Comparison of ENCODE assay signal across 28 cellular contexts in genomic region chr3:38964646-38965045, GRCh38.
"Had no signal": no experiment of that assay in that cellular context is flagged by ENCODE, and none has a peak within 500 bp of the region (broad histone marks: within the 10 kb centered on the region; RNA-seq: fewer than 3 reads in every experiment).

No MANE protein-coding gene starts in this region.

- H3K27ac ChIP-seq: adrenal gland, body of pancreas, esophagus squamous epithelium had no signal

- DNase-seq: activated CD4-positive, alpha-beta T cell treated with anti-CD3 and anti-CD28 coated beads for 36 hours; activated CD4-positive, alpha-beta T cell treated with anti-CD3 and anti-CD28 coated beads, Interleukin-2, amount 10 ng/mL, durations not matched to agents 7 days and 5 days; activated CD4-positive, alpha-beta T cell treated with anti-CD3 and anti-CD28 coated beads, Interleukin-2, amount 50 U/mL, for 48 hours; activated CD4-positive, CD25-positive, alpha-beta regulatory T cell; activated CD4-positive, CD25-positive, alpha-beta regulatory T cell treated with anti-CD3 and anti-CD28 coated beads, Interleukin-2, amount 50 U/mL, for 72 hours; activated CD8-positive, alpha-beta memory T cell treated with anti-CD3 and anti-CD28 coated beads, Interleukin-2, amount 10 ng/mL, durations not matched to agents 7 days and 5 days; activated CD8-positive, alpha-beta memory T cell treated with anti-CD3 and anti-CD28 coated beads, Interleukin-2, amount 50 U/mL, for 4 hours; activated CD8-positive, alpha-beta T cell treated with anti-CD3 and anti-CD28 coated beads, Interleukin-2, amount 10 ng/mL, durations not matched to agents 7 days and 5 days; activated effector memory CD4-positive, alpha-beta T cell treated with anti-CD3 and anti-CD28 coated beads, Interleukin-2, amount 50 U/mL, for 16 hours; activated naive CD4-positive, alpha-beta T cell treated with anti-CD3 and anti-CD28 coated beads for 36 hours; activated naive CD8-positive, alpha-beta T cell treated with anti-CD3 and anti-CD28 coated beads for 36 hours; activated naive CD8-positive, alpha-beta T cell treated with anti-CD3 and anti-CD28 coated beads, Interleukin-2, amount 50 U/mL, for 24 hours; activated T-cell treated with anti-CD3 and anti-CD28 coated beads, Interleukin-2, amount 50 U/mL, for 1 hour; activated T-cell treated with anti-CD3 and anti-CD28 coated beads, Interleukin-2, amount 50 U/mL, for 48 hours; adrenal gland; amygdala; aorta; body of pancreas; caudate nucleus; cortex of kidney; dermis blood vessel endothelial cell; effector CD4-positive, alpha-beta T cell; effector memory CD8-positive, alpha-beta T cell; erythroblast; esophagus squamous epithelium; foreskin fibroblast; head of caudate nucleus; T-helper 2 cell had no signal

- H3K27me3 ChIP-seq: adrenal gland, body of pancreas, esophagus squamous epithelium had no signal

- ATAC-seq: activated CD4-positive, alpha-beta T cell treated with anti-CD3 and anti-CD28 coated beads for 36 hours; activated CD8-positive, alpha-beta memory T cell treated with anti-CD3 and anti-CD28 coated beads, Interleukin-2, amount 10 ng/mL, durations not matched to agents 7 days and 5 days; activated CD8-positive, alpha-beta T cell treated with anti-CD3 and anti-CD28 coated beads, Interleukin-2, amount 10 ng/mL, durations not matched to agents 7 days and 5 days; activated naive CD8-positive, alpha-beta T cell treated with anti-CD3 and anti-CD28 coated beads, Interleukin-2, amount 50 U/mL, for 24 hours; body of pancreas; effector memory CD8-positive, alpha-beta T cell had no signal

- H3K9me3 ChIP-seq: adrenal gland, body of pancreas, esophagus squamous epithelium had no signal

- H3K36me3 ChIP-seq: adrenal gland, esophagus squamous epithelium had no signal

- H3K4me1 ChIP-seq: adrenal gland, esophagus squamous epithelium had no signal

- H3K4me3 ChIP-seq: adrenal gland, body of pancreas, esophagus squamous epithelium had no signal
